Comparison of ENCODE assay signal across 1 cellular context in the genomic region with DNA sequence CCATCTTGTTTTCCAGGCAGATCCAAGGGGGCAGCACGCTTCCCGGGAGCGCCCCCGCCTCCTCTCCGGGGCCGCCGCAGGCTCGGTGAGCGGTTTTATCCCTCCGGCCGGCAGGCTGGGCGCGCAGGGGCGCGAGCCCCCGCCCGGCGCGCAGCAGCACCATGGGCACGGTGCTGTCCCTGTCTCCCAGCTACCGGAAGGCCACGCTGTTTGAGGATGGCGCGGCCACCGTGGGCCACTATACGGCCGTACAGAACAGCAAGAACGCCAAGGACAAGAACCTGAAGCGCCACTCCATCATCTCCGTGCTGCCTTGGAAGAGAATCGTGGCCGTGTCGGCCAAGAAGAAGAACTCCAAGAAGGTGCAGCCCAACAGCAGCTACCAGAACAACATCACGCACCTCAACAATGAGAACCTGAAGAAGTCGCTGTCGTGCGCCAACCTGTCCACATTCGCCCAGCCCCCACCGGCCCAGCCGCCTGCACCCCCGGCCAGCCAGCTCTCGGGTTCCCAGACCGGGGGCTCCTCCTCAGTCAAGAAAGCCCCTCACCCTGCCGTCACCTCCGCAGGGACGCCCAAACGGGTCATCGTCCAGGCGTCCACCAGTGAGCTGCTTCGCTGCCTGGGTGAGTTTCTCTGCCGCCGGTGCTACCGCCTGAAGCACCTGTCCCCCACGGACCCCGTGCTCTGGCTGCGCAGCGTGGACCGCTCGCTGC.
TF ChIP-seq lines count a peak whose summit lies in the region.

No MANE protein-coding gene starts in this region.

TF ChIP-seq in IMR-90, 13 proteins besides CTCF, POLR2A, EP300 and RAD21 (continued from another document):
- TF ChIP-seq, protein P1, sequence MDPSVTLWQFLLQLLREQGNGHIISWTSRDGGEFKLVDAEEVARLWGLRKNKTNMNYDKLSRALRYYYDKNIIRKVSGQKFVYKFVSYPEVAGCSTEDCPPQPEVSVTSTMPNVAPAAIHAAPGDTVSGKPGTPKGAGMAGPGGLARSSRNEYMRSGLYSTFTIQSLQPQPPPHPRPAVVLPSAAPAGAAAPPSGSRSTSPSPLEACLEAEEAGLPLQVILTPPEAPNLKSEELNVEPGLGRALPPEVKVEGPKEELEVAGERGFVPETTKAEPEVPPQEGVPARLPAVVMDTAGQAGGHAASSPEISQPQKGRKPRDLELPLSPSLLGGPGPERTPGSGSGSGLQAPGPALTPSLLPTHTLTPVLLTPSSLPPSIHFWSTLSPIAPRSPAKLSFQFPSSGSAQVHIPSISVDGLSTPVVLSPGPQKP (IDR thresholded peaks at IDR 0.05; ENCODE audit: borderline replicate concordance, low read depth, low read length): no peak
- TF ChIP-seq CHD1 (IDR thresholded peaks at IDR 0.05; ENCODE audit: low read depth, low read length) (no peak), MXI1 (IDR thresholded peaks at IDR 0.05; ENCODE audit: borderline replicate concordance, low read depth, low read length) (no peak), MAFK (IDR thresholded peaks at IDR 0.05; ENCODE audit: low read depth, low read length) (no peak), SMC3 (IDR thresholded peaks at IDR 0.05; ENCODE audit: low read depth, low read length) (no peak), MAZ (IDR thresholded peaks at IDR 0.05; ENCODE audit: borderline replicate concordance, low read depth, low read length) (no peak)
TF ChIP-seq in IMR-90: peak in this region for 0.
